Comparison of ENCODE assay signal across 8 cellular contexts in genomic region chr1:212950243-212951057, GRCh38. TPM values are rescaled to one million over a fixed set of nuclear protein-coding genes. Genes with fewer than 3 reads are reported as not detected.
A peak's percentile ranks its signal among the peaks of the same experiment; 100 is the strongest.
DNase-seq lines count a peak whose midpoint lies in the region; ATAC-seq and TF ChIP-seq lines count a peak whose summit lies in the region.

VASH2 (plus strand) TSS chr1:212950541; CDS start chr1:212951543, 1,002 bp downstream.

- DNase-seq in AG08395 (ENCODE audit: low spot score), result peak; percentile 92
- peak; percentile 90 for DNase-seq in NCI-H2171 treated with DMSO at 0.1 percent for 48 hours (lab: John Stamatoyannopoulos, UW)
- DNase-seq in activated CD4-positive, alpha-beta T cell treated with anti-CD3 and anti-CD28 coated beads for 4 hours, result peak; percentile 36 to 42
- DNase-seq in lower lobe of right lung, result peak; percentile 84
- DNase-seq in stimulated activated CD4-positive, alpha-beta T cell treated with anti-CD3 and anti-CD28 coated beads, TNF-alpha, amount 100 ng/mL, for 1 hour (ENCODE audit: low read depth in 3 of 3, low spot score in 1 of 3), result peak in 2 of 3 donors; percentile 7 to 47

- H3K4me1 ChIP-seq in duodenal mucosa (ENCODE audit: control insufficient read depth in 1 of 2, insufficient read depth in 2 of 2, low read length in 2 of 2) (peaks cover 5 to 11% of the 10 kb centered on the region in 2 donors), lower lobe of right lung (peaks cover 14% of the 10 kb centered on the region)

- H3K27me3 ChIP-seq in duodenal mucosa (ENCODE audit: control insufficient read depth in 1 of 2, insufficient read depth in 2 of 2, low read length in 2 of 2) (peaks cover 15 to 27% of the 10 kb centered on the region in 2 donors), lower lobe of right lung (ENCODE audit: low read depth) (peaks cover 35% of the 10 kb centered on the region)

- intact Hi-C loops in lower lobe of right lung (cut with DNase I), result no loop called here

- H3K27ac ChIP-seq in duodenal mucosa (ENCODE audit: low read depth, low read length) (no peak within 1 kb of the TSS), lower lobe of right lung (no peak within 1 kb of the TSS)

- H3K4me3 ChIP-seq in duodenal mucosa (ENCODE audit: low read depth in 1 of 2, low read length in 2 of 2), result peak within 1 kb of the TSS; percentile 69 to 70
- H3K4me3 ChIP-seq in lower lobe of right lung, result peak within 1 kb of the TSS; percentile 64

- no peaks in the 10 kb centered on the region for H3K36me3 ChIP-seq in duodenal mucosa (ENCODE audit: control insufficient read depth in 1 of 2, insufficient read depth in 2 of 2, low read length in 2 of 2)
- no peaks in the 10 kb centered on the region for H3K36me3 ChIP-seq in lower lobe of right lung

- no peaks in the 10 kb centered on the region for H3K9me3 ChIP-seq in duodenal mucosa (ENCODE audit: control insufficient read depth in 1 of 2, low read length in 2 of 2)
- H3K9me3 ChIP-seq in lower lobe of right lung, result no peaks in the 10 kb centered on the region

- no peak for TF ChIP-seq CTCF in lower lobe of right lung (IDR thresholded peaks at IDR 0.05)

- ATAC-seq in GM18861 (IDR thresholded peaks at IDR 0.05; ENCODE audit: unreplicated experiment) (peak; percentile 93), HG03066 (IDR thresholded peaks at IDR 0.05; ENCODE audit: low read depth, unreplicated experiment) (peak; percentile 93), lower lobe of right lung (peak; percentile 97 to 99)

- H3K9ac ChIP-seq in duodenal mucosa (ENCODE audit: low read depth in 1 of 2, low read length in 2 of 2), result peak within 1 kb of the TSS in 1 of 2 donors; percentile 43

RNA-seq across cellular contexts. Expression of gene VASH2, which starts in this region (rescaled TPM):
- 1.6 TPM for total RNA-seq in lower lobe of right lung

Comparison
In these comparisons a context has a peak if more than half of its experiments do, and no peak if none do; other contexts are left out.
1. DNase-seq: peak in every context shown above with its lines; median percentile 92 in AG08395; 90 in NCI-H2171 treated with DMSO at 0.1 percent for 48 hours; 84 in lower lobe of right lung; 39 in activated CD4-positive, alpha-beta T cell treated with anti-CD3 and anti-CD28 coated beads for 4 hours; 27 in stimulated activated CD4-positive, alpha-beta T cell treated with anti-CD3 and anti-CD28 coated beads, TNF-alpha, amount 100 ng/mL, for 1 hour.